In the genomic region with DNA sequence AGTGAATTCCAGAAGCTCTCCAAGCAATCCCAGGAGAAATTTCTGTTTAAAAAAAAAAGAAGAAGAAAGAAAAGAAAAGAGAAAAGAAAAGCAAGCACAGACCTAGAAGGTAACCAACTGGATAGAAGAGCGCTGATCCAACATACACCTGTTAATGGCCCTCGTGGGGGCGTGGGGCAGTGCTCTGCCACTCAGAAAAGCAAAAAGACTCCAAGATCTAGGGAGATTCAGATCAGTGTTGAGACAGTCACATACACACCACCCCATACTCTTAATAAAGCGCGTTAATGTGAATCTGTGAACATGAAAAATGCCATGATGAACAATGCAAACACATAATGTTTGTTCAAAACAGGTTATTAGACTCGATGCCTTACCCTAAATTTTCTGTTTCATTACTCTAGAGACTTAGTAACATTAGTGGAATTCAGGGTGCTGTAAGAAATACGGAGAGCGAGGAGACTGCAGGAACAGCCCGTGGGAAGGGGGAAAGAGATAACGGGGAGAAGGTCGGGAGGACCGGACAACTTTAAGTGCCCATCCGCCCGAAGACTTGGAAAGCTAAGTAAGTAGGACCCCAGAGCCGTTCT, we compare ENCODE assay signal across 8 cellular contexts. TPM values are rescaled to one million over a fixed set of nuclear protein-coding genes. Genes with fewer than 3 reads are reported as not detected.
DNase-seq lines count a peak whose midpoint lies in the region; ATAC-seq and TF ChIP-seq lines count a peak whose summit lies in the region.

No MANE protein-coding gene starts in this region.

- H3K4me1 ChIP-seq in iPS-20b (ENCODE audit: insufficient read depth, low read length) (no peaks in the 10 kb centered on the region), thyroid gland (peaks cover 17 to 18% of the 10 kb centered on the region in 2 donors)

- peak overlapping the region; percentile 43; the same call in 1 of the 2 replicates for H3K9ac ChIP-seq in iPS-20b (ENCODE audit: low read depth, low read length)

- no peak for TF ChIP-seq POLR2A in thyroid gland (IDR thresholded peaks at IDR 0.05)

- no peaks in the 10 kb centered on the region for H3K27me3 ChIP-seq in iPS-20b (ENCODE audit: insufficient read depth, low read length)
- no peaks in the 10 kb centered on the region for H3K27me3 ChIP-seq in thyroid gland

- ATAC-seq in GM19467 (IDR thresholded peaks at IDR 0.05; ENCODE audit: unreplicated experiment), result no peak

- TF ChIP-seq CTCF in VCaP (conservative IDR thresholded peaks at IDR 0.05), result no peak
- no peak for TF ChIP-seq CTCF in thyroid gland (IDR thresholded peaks at IDR 0.05)

- H3K27ac ChIP-seq in VCaP (peak overlapping the region; percentile 89), iPS-20b (ENCODE audit: low read length) (no peak overlapping the region), thyroid gland (peak overlapping the region in 2 of 3 donors; percentile 43 to 82)

- H3K4me3 ChIP-seq in iPS-20b (ENCODE audit: low read length) (peak overlapping the region; percentile 97), thyroid gland (replicated peaks in 1 of 3) (peak overlapping the region; percentile 22 to 61 (median 54))

- 10 to 12% methylated on average over 15 of the region's 15 CpGs for WGBS in thyroid gland, 2 donors

- H3K36me3 ChIP-seq in iPS-20b (ENCODE audit: insufficient read depth, low read depth, low read length) (peaks cover 24% of the 10 kb centered on the region; the same call in 1 of the 2 replicates), thyroid gland (peaks cover 1 to 3% of the 10 kb centered on the region in 2 donors)

- intact Hi-C loops in thyroid gland (cut with DNase I), result no loop called here

- H3K9me3 ChIP-seq in iPS-20b (ENCODE audit: insufficient read depth, low read depth, low read length) (no peaks in the 10 kb centered on the region), thyroid gland (no peaks in the 10 kb centered on the region)

- peak; percentile 2 for DNase-seq in NCI-H345 (lab: John Stamatoyannopoulos, UW)
- DNase-seq in NCI-H345 treated with DMSO at 0.1 percent for 48 hours (lab: John Stamatoyannopoulos, UW; ENCODE audit: unreplicated experiment), result no peak
- peak in 1 of 2 donors; percentile 6 for DNase-seq in thyroid gland
- DNase-seq in SIG-M5 treated with dmso at 0.1 percent for 504 hours (lab: John Stamatoyannopoulos, UW; ENCODE audit: unreplicated experiment), result no peak
- no peak for DNase-seq in NCI-H2196 (lab: John Stamatoyannopoulos, UW; ENCODE audit: unreplicated experiment)

RNA-seq across cellular contexts. Expression of gene NME7, which starts 0.4 kb away (rescaled TPM):
- total RNA-seq in thyroid gland, result 10 to 100 TPM; 26.3 to 44.9 (median 36.4) TPM

RNA-seq across cellular contexts. Expression of gene BLZF1, which starts 0.8 kb away (rescaled TPM):
- 10 to 100 TPM; 26.3 to 37.1 (median 32.5) TPM for total RNA-seq in thyroid gland
